In the genomic region with DNA sequence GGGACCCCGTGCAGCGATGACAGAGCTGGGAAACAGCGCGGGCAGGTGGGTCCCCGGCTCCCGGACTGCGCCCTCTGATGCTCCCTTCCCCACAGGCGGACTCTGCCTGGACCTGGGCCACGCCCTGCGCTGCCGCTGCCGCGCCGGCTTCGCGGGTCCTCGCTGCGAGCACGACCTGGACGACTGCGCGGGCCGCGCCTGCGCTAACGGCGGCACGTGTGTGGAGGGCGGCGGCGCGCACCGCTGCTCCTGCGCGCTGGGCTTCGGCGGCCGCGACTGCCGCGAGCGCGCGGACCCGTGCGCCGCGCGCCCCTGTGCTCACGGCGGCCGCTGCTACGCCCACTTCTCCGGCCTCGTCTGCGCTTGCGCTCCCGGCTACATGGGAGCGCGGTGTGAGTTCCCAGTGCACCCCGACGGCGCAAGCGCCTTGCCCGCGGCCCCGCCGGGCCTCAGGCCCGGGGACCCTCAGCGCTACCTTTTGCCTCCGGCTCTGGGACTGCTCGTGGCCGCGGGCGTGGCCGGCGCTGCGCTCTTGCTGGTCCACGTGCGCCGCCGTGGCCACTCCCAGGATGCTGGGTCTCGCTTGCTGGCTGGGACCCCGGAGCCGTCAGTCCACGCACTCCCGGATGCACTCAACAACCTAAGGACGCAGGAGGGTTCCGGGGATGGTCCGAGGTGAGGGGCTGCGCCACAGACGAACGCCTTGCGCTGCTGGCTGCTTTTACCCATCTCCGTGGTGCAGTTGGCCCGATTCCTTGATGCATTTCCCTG, we compare ENCODE assay signal across 8 cellular contexts. TPM values are rescaled to one million over a fixed set of nuclear protein-coding genes. Genes with fewer than 3 reads are reported as not detected.
DNase-seq lines count a peak whose midpoint lies in the region; ATAC-seq and TF ChIP-seq lines count a peak whose summit lies in the region.

No MANE protein-coding gene starts in this region.

- peak overlapping the region; percentile 80 for H3K4me3 Mint-ChIP-seq in T-helper 2 cell treated with Interferon-gamma antibody and Interleukin-4, amounts not matched to agents 5 μg/mL and 100 μg/mL, for 36 hours

- peaks cover 19% of the 10 kb centered on the region for H3K4me1 Mint-ChIP-seq in T-helper 2 cell treated with Interferon-gamma antibody and Interleukin-4, amounts not matched to agents 5 μg/mL and 100 μg/mL, for 36 hours (ENCODE audit: low read depth)

- TF ChIP-seq POLR2A in lower leg skin (IDR thresholded peaks at IDR 0.05), result no peak

- no peak for TF ChIP-seq CTCF in lower leg skin (IDR thresholded peaks at IDR 0.05)

- H3K27ac Mint-ChIP-seq in T-helper 2 cell treated with Interferon-gamma antibody and Interleukin-4, amounts not matched to agents 5 μg/mL and 100 μg/mL, for 36 hours, result no peak overlapping the region

- H3K4me3 ChIP-seq in GM08714 (ENCODE audit: low read length), result peak overlapping the region; percentile 39
- peak overlapping the region; percentile 35 for H3K4me3 ChIP-seq in lower leg skin (ENCODE audit: low read depth, poor library complexity, severe bottlenecking)

- intact Hi-C loops in lower leg skin (cut with DNase I; ENCODE audit: low total_unique reads), result no loop called here

- no peak for ATAC-seq in GM21619 (IDR thresholded peaks at IDR 0.05; ENCODE audit: unreplicated experiment)

- peaks cover 46% of the 10 kb centered on the region for H3K27me3 Mint-ChIP-seq in T-helper 2 cell treated with Interferon-gamma antibody and Interleukin-4, amounts not matched to agents 5 μg/mL and 100 μg/mL, for 36 hours (ENCODE audit: low read depth)

- no peaks in the 10 kb centered on the region for H3K36me3 Mint-ChIP-seq in T-helper 2 cell treated with Interferon-gamma antibody and Interleukin-4, amounts not matched to agents 5 μg/mL and 100 μg/mL, for 36 hours (ENCODE audit: low read depth)

- DNase-seq in M059J (ENCODE audit: low read depth) (peak; percentile 58), cerebellum (ENCODE audit: low spot score) (peak; percentile 76), lower leg skin (ENCODE audit: low spot score in 2 of 2) (no peak), mucosa of gallbladder (ENCODE audit: low spot score) (no peak)
- DNase-seq in T-helper 2 cell treated with Interferon-gamma antibody and Interleukin-4, amounts not matched to agents 5 μg/mL and 100 μg/mL, for 36 hours (ENCODE audit: low spot score), result peak; percentile 75
- DNase-seq in stimulated activated CD8-positive, alpha-beta memory T cell treated with anti-CD3 and anti-CD28 coated beads, Interleukin-4, amount 100 ng/mL, for 24 hours (ENCODE audit: low read depth), result peak; percentile 56

- H3K9me3 Mint-ChIP-seq in T-helper 2 cell treated with Interferon-gamma antibody and Interleukin-4, amounts not matched to agents 5 μg/mL and 100 μg/mL, for 36 hours, result no peaks in the 10 kb centered on the region

- 3 to 13% methylated on average over 14 to 30 of the region's 96 CpGs for WGBS in lower leg skin, 2 donors

RNA-seq across cellular contexts. Expression of a gene that starts 7.8 kb away (rescaled TPM):
- total RNA-seq in M059J (2014; rRNA removed; shearing (Covaris generic)), result not detected in 2 replicates
- total RNA-seq in cerebellum (not detected), lower leg skin (not detected), mucosa of gallbladder (not detected)

RNA-seq across cellular contexts. Expression of a gene that starts 8.4 kb away (rescaled TPM):
- 0.86 and 2.3 TPM in 2 replicates for total RNA-seq in M059J (2014; rRNA removed; shearing (Covaris generic))
- total RNA-seq in cerebellum (16.8 TPM), lower leg skin (under 1 TPM in 1 of 4 donors, not detected in 3; 0.10 TPM), mucosa of gallbladder (not detected)

RNA-seq across cellular contexts. Expression of a gene that starts 25.5 kb away (rescaled TPM):
- 7.4 and 8.9 TPM in 2 replicates for total RNA-seq in M059J (2014; rRNA removed; shearing (Covaris generic))
- total RNA-seq in cerebellum, result 14.5 TPM
- 1 to 10 TPM in 2 of 4 donors, under 1 TPM in 2; 0.56 to 1.5 (median 1.0) TPM for total RNA-seq in lower leg skin
- 2.6 TPM for total RNA-seq in mucosa of gallbladder

RNA-seq across cellular contexts. Expression of a gene that starts 26.5 kb away (rescaled TPM):
- 88.1 and 93.0 TPM in 2 replicates for total RNA-seq in M059J (2014; rRNA removed; shearing (Covaris generic))
- total RNA-seq in cerebellum (36.7 TPM), lower leg skin (10 to 100 TPM; 35.0 to 41.9 (median 37.1) TPM), mucosa of gallbladder (53.3 TPM)

RNA-seq across cellular contexts. Expression of a gene that starts 32.8 kb away (rescaled TPM):
- total RNA-seq in M059J (2014; rRNA removed; shearing (Covaris generic)), result 16.4 and 20.0 TPM in 2 replicates
- total RNA-seq in cerebellum (10.2 TPM), lower leg skin (10 to 100 TPM; 12.4 to 19.0 (median 14.3) TPM), mucosa of gallbladder (15.0 TPM)

Comparison
In these comparisons a context has a peak if more than half of its experiments do, and no peak if none do; other contexts are left out.
1. DNase-seq: peak in M059J (single experiment), T-helper 2 cell treated with Interferon-gamma antibody and Interleukin-4, amounts not matched to agents 5 μg/mL and 100 μg/mL, for 36 hours (single experiment), cerebellum (single experiment) and stimulated activated CD8-positive, alpha-beta memory T cell treated with anti-CD3 and anti-CD28 coated beads, Interleukin-4, amount 100 ng/mL, for 24 hours (single experiment); none in lower leg skin (0 of 2) and mucosa of gallbladder (single experiment).